8 cellular contexts compared by ENCODE assay signal in genomic region chr1:209768354-209768774, GRCh38. TPM values are rescaled to one million over a fixed set of nuclear protein-coding genes. Genes with fewer than 3 reads are reported as not detected.
DNase-seq lines count a peak whose midpoint lies in the region; ATAC-seq and TF ChIP-seq lines count a peak whose summit lies in the region.

No MANE protein-coding gene starts in this region.

- no peak for TF ChIP-seq POLR2A in testis (IDR thresholded peaks at IDR 0.05)

- WGBS in testis, 2 donors: 89 to 93% methylated on average over 8 to 9 of the region's 9 CpGs

- no peaks in the 10 kb centered on the region for H3K4me1 ChIP-seq in colonic mucosa
- H3K4me1 ChIP-seq in testis: peaks cover 17% of the 10 kb centered on the region

- H3K9me3 ChIP-seq in colonic mucosa (no peaks in the 10 kb centered on the region), testis (no peaks in the 10 kb centered on the region)

- peak overlapping the region in 1 of 2 donors; percentile 43 for H3K9ac ChIP-seq in colonic mucosa (ENCODE audit: low read depth in 2 of 2, low read length in 2 of 2)

- ATAC-seq in GM18867 (IDR thresholded peaks at IDR 0.05; ENCODE audit: unreplicated experiment): peak; percentile 88
- ATAC-seq in HG02973 (IDR thresholded peaks at IDR 0.05; ENCODE audit: unreplicated experiment): peak; percentile 88

- TF ChIP-seq CTCF in colonic mucosa (IDR thresholded peaks at IDR 0.05): no peak
- TF ChIP-seq CTCF in testis (IDR thresholded peaks at IDR 0.05): no peak

- peak; percentile 70 for DNase-seq in T-helper 22 cell (ENCODE audit: low read depth)
- DNase-seq in colonic mucosa: peak; percentile 37
- DNase-seq in stimulated activated CD4-positive, alpha-beta T cell treated with anti-CD3 and anti-CD28 coated beads, Interleukin-2, amount 100 ng/mL, for 4 hours (ENCODE audit: low read depth): peak; percentile 68
- DNase-seq in anterior cingulate cortex (lab: John Stamatoyannopoulos, UW): no peak
- no peak for DNase-seq in C1 segment of cervical spinal cord (lab: John Stamatoyannopoulos, UW)
- DNase-seq in testis: no peak

- H3K4me3 ChIP-seq in colonic mucosa: peak overlapping the region; percentile 22
- no peak overlapping the region for H3K4me3 ChIP-seq in testis

- H3K36me3 ChIP-seq in colonic mucosa: no peaks in the 10 kb centered on the region
- no peaks in the 10 kb centered on the region for H3K36me3 ChIP-seq in testis (ENCODE audit: low read depth, missing control alignments)

- intact Hi-C loops in colonic mucosa (cut with DNase I): no loop called here
- intact Hi-C loops in testis (cut with DNase I; ENCODE audit: low total_unique reads): no loop called here

- peak overlapping the region; percentile 57 for H3K27ac ChIP-seq in colonic mucosa
- H3K27ac ChIP-seq in testis: peak overlapping the region in 1 of 2 donors; percentile 23

- no peaks in the 10 kb centered on the region for H3K27me3 ChIP-seq in colonic mucosa
- no peaks in the 10 kb centered on the region for H3K27me3 ChIP-seq in testis

RNA-seq across cellular contexts. Expression of gene TRAF3IP3, which starts 12.5 kb away (rescaled TPM):
- total RNA-seq in colonic mucosa (1 to 10 TPM; 2.0 to 3.2 TPM), testis (1 to 10 TPM in 1 of 2 donors, under 1 TPM in 1; 0.63 to 3.3 TPM)
- polyA plus RNA-seq in testis (ENCODE audit: insufficient read depth, low read depth, low replicate concordance): 9.2 TPM

RNA-seq across cellular contexts. Expression of gene C1orf74, which starts 16.0 kb away (rescaled TPM):
- total RNA-seq in colonic mucosa: 1 to 10 TPM; 2.2 to 2.9 TPM
- 1 to 10 TPM; 5.0 to 5.2 TPM for total RNA-seq in testis
- 2.6 TPM for polyA plus RNA-seq in testis (ENCODE audit: insufficient read depth, low read depth, low replicate concordance)

RNA-seq across cellular contexts. Expression of gene IRF6, which starts 37.6 kb away (rescaled TPM):
- total RNA-seq in colonic mucosa: 100 to 1,000 TPM in 1 of 2 donors, 10 to 100 TPM in 1; 87.5 to 133 TPM
- total RNA-seq in testis: 10 to 100 TPM in 1 of 2 donors, 1 to 10 TPM in 1; 8.7 to 19.2 TPM
- 8.2 TPM for polyA plus RNA-seq in testis (ENCODE audit: insufficient read depth, low read depth, low replicate concordance)

RNA-seq across cellular contexts. Expression of gene UTP25, which starts 59.4 kb away (rescaled TPM):
- total RNA-seq in colonic mucosa (1 to 10 TPM; 5.2 to 6.4 TPM), testis (1 to 10 TPM; 7.1 to 7.7 TPM)
- polyA plus RNA-seq in testis (ENCODE audit: insufficient read depth, low read depth, low replicate concordance): 4.0 TPM

Comparison
In these comparisons a context has a peak if more than half of its experiments do, and no peak if none do; other contexts are left out.
1. DNase-seq: peak in T-helper 22 cell (single experiment), colonic mucosa (single experiment) and stimulated activated CD4-positive, alpha-beta T cell treated with anti-CD3 and anti-CD28 coated beads, Interleukin-2, amount 100 ng/mL, for 4 hours (single experiment); none in anterior cingulate cortex (0 of 58), C1 segment of cervical spinal cord (0 of 14) and testis (single experiment).
2. RNA of gene IRF6, which starts 37.6 kb away (total RNA-seq): 87.5 to 133 TPM in colonic mucosa; 8.7 to 19.2 TPM in testis; every median in the first group is over 4 times any median in the second.